18 cellular contexts compared by ENCODE assay signal in the genomic region with DNA sequence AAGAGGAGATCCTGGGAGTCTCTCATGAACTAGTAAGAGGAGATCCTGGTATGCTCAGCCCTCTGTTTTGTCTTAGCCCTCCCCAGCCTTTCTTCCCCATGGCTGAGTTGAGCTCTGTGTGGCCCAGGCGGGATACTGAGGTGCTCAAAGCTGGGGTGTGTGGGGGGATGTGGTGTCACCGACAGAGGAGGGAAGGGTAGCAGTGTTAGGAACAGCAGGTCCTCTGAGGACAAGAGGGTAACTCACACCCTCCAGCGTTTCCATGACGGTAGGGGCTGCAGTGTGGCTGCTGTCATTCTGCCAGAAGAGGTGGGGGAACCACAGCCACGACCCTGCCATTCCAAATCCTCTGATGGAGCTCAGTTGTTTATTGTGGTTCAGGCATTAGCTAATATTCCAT. TPM values are rescaled to one million over a fixed set of nuclear protein-coding genes. Genes with fewer than 3 reads are reported as not detected.
DNase-seq lines count a peak whose midpoint lies in the region; ATAC-seq lines count a peak whose summit lies in the region.
"Had no signal": no experiment of that assay in that cellular context is flagged by ENCODE, and none has a peak within 500 bp of the region (broad histone marks: within the 10 kb centered on the region; RNA-seq: fewer than 3 reads in every experiment).

No MANE protein-coding gene starts in this region.

- no peaks in the 10 kb centered on the region for H3K9me3 Mint-ChIP-seq in central memory CD8-positive, alpha-beta T cell
- peaks cover 0 to 19% (median 3%) of the 10 kb centered on the region in 11 donors for H3K9me3 Mint-ChIP-seq in naive thymus-derived CD4-positive, alpha-beta T cell
- H3K9me3 Mint-ChIP-seq in stimulated activated memory B cell treated with anti-CD40 and anti-IgM and Interleukin-4, amounts not matched to agents 10 μg/mL and 1 μg/mL and 100 μg/mL, for 72 hours, result peaks cover 13% of the 10 kb centered on the region

- CTCF ChIA-PET in naive thymus-derived CD4-positive, alpha-beta T cell (lab: Charles Lee), result interaction anchor here (0.7 kb wide), 1 partner anchor 79 kb away, joined by 3 read pairs; no protein-coding TSS in a partner anchor

- no peaks in the 10 kb centered on the region for H3K36me3 Mint-ChIP-seq in central memory CD8-positive, alpha-beta T cell (ENCODE audit: insufficient read depth)
- H3K36me3 Mint-ChIP-seq in naive thymus-derived CD4-positive, alpha-beta T cell, result peaks cover 0 to 7% (median 0%) of the 10 kb centered on the region in 5 donors
- no peaks in the 10 kb centered on the region for H3K36me3 Mint-ChIP-seq in stimulated activated memory B cell treated with anti-CD40 and anti-IgM and Interleukin-4, amounts not matched to agents 10 μg/mL and 1 μg/mL and 100 μg/mL, for 72 hours

- H3K27ac ChIP-seq in naive thymus-derived CD4-positive, alpha-beta T cell (ENCODE audit: low read depth, low read length), result no peak overlapping the region
- H3K27ac ChIP-seq: 22Rv1, A549, C4-2B, GM23248 had no signal

- H3K4me1 Mint-ChIP-seq in central memory CD8-positive, alpha-beta T cell, result no peaks in the 10 kb centered on the region
- H3K4me1 Mint-ChIP-seq in naive thymus-derived CD4-positive, alpha-beta T cell, result peaks cover 0 to 16% (median 0%) of the 10 kb centered on the region in 7 donors
- H3K4me1 Mint-ChIP-seq in stimulated activated memory B cell treated with anti-CD40 and anti-IgM and Interleukin-4, amounts not matched to agents 10 μg/mL and 1 μg/mL and 100 μg/mL, for 72 hours, result no peaks in the 10 kb centered on the region

- peak; percentile 14 for ATAC-seq in central memory CD8-positive, alpha-beta T cell (replicated peaks; ENCODE audit: extremely low read depth, poor library complexity, severe bottlenecking)
- ATAC-seq in naive thymus-derived CD4-positive, alpha-beta T cell, result peak; percentile 24
- peak; percentile 31 for ATAC-seq in stimulated activated memory B cell treated with anti-CD40 and anti-IgM and Interleukin-4, amounts not matched to agents 10 μg/mL and 1 μg/mL and 100 μg/mL, for 72 hours
- ATAC-seq: A549, HepG2 had no signal

- DNase-seq in NK-92 treated with Interleukin-12 subunit alpha and Interleukin-12 subunit beta, amount 100 ng/mL, for 24 hours (lab: John Stamatoyannopoulos, UW), result peak; percentile 17
- DNase-seq in NK-92 (lab: John Stamatoyannopoulos, UW; ENCODE audit: unreplicated experiment), result no peak
- no peak for DNase-seq in central memory CD8-positive, alpha-beta T cell (ENCODE audit: low spot score in 2 of 2)
- DNase-seq in naive thymus-derived CD4-positive, alpha-beta T cell, result no peak
- no peak for DNase-seq in NCI-H1092 (lab: John Stamatoyannopoulos, UW)
- DNase-seq in ureter (ENCODE audit: low spot score), result no peak
- DNase-seq: AML-193; Caco-2; CD4-positive, alpha-beta T cell; GM23248 had no signal

- H3K4me3 ChIP-seq in naive thymus-derived CD4-positive, alpha-beta T cell (ENCODE audit: low read length), result no peak overlapping the region
- H3K4me3 ChIP-seq: A549, GM23248, HAP-1 had no signal

- no peak overlapping the region for H3K27ac Mint-ChIP-seq in central memory CD8-positive, alpha-beta T cell (ENCODE audit: low read depth)
- no peak overlapping the region for H3K27ac Mint-ChIP-seq in naive thymus-derived CD4-positive, alpha-beta T cell
- H3K27ac Mint-ChIP-seq in stimulated activated memory B cell treated with anti-CD40 and anti-IgM and Interleukin-4, amounts not matched to agents 10 μg/mL and 1 μg/mL and 100 μg/mL, for 72 hours, result no peak overlapping the region
- H3K27ac Mint-ChIP-seq: CD4-positive, alpha-beta T cell had no signal

- intact Hi-C loops in naive thymus-derived CD4-positive, alpha-beta T cell (cut with micrococcal nuclease), result no loop called here

- H3K4me1 ChIP-seq in naive thymus-derived CD4-positive, alpha-beta T cell (ENCODE audit: control insufficient read depth in 2 of 2, insufficient read depth in 2 of 2, low read length in 2 of 2), result no peaks in the 10 kb centered on the region
- H3K4me1 ChIP-seq: A549, Caco-2, HAP-1 had no signal

- no peaks in the 10 kb centered on the region for H3K36me3 ChIP-seq in naive thymus-derived CD4-positive, alpha-beta T cell (ENCODE audit: control insufficient read depth in 2 of 3, insufficient read depth in 3 of 3, low read length in 3 of 3)
- H3K36me3 ChIP-seq: HAP-1 had no signal

- H3K9me3 ChIP-seq in naive thymus-derived CD4-positive, alpha-beta T cell (ENCODE audit: control insufficient read depth in 2 of 3, low read length in 3 of 3), result peaks cover 0 to 2% (median 0%) of the 10 kb centered on the region in 3 experiments
- H3K9me3 ChIP-seq: A549, Caco-2, HAP-1 had no signal

- no peaks in the 10 kb centered on the region for H3K27me3 ChIP-seq in naive thymus-derived CD4-positive, alpha-beta T cell (ENCODE audit: control insufficient read depth in 2 of 2, insufficient read depth in 2 of 2, low read length in 2 of 2)

- H3K4me3 Mint-ChIP-seq in central memory CD8-positive, alpha-beta T cell, result no peak overlapping the region
- no peak overlapping the region for H3K4me3 Mint-ChIP-seq in naive thymus-derived CD4-positive, alpha-beta T cell
- no peak overlapping the region for H3K4me3 Mint-ChIP-seq in stimulated activated memory B cell treated with anti-CD40 and anti-IgM and Interleukin-4, amounts not matched to agents 10 μg/mL and 1 μg/mL and 100 μg/mL, for 72 hours
- H3K4me3 Mint-ChIP-seq: CD4-positive, alpha-beta T cell had no signal

- POLR2A ChIA-PET in naive thymus-derived CD4-positive, alpha-beta T cell (lab: Charles Lee), result no interaction called here

- peaks cover 60% of the 10 kb centered on the region for H3K27me3 Mint-ChIP-seq in central memory CD8-positive, alpha-beta T cell
- H3K27me3 Mint-ChIP-seq in naive thymus-derived CD4-positive, alpha-beta T cell, result peaks cover 4 to 37% (median 26%) of the 10 kb centered on the region in 5 donors
- H3K27me3 Mint-ChIP-seq in stimulated activated memory B cell treated with anti-CD40 and anti-IgM and Interleukin-4, amounts not matched to agents 10 μg/mL and 1 μg/mL and 100 μg/mL, for 72 hours, result peaks cover 39% of the 10 kb centered on the region

RNA-seq across cellular contexts. Expression of a gene that starts 0.7 kb away (rescaled TPM):
- under 1 TPM in 3 of 5 experiments, not detected in 2; 0.15 to 0.48 (median 0.44) TPM for total RNA-seq in naive thymus-derived CD4-positive, alpha-beta T cell
- not detected for polyA plus RNA-seq in naive thymus-derived CD4-positive, alpha-beta T cell
- total RNA-seq in ureter, result 0.39 TPM
- total RNA-seq: Caco-2; CD4-positive, alpha-beta T cell; GM23248; H4; HepG2 had no signal
- polyA plus RNA-seq: A549, BJ, GM23248, HepG2 had no signal

RNA-seq across cellular contexts. Expression of a gene that starts 12.2 kb away (rescaled TPM):
- 1 to 10 TPM in 2 of 5 experiments, not detected in 3; 1.1 to 2.0 TPM for total RNA-seq in naive thymus-derived CD4-positive, alpha-beta T cell
- under 1 TPM in 1 of 2 donors, not detected in 1; 0.14 TPM for polyA plus RNA-seq in naive thymus-derived CD4-positive, alpha-beta T cell
- total RNA-seq in ureter, result not detected
- total RNA-seq: Caco-2; CD4-positive, alpha-beta T cell; GM23248; H4; HepG2 had no signal
- polyA plus RNA-seq: A549, BJ, GM23248, HepG2 had no signal

RNA-seq across cellular contexts. Expression of a gene that starts 28.4 kb away (rescaled TPM):
- 1 to 10 TPM in 2 of 5 experiments, not detected in 3; 1.3 to 3.5 TPM for total RNA-seq in naive thymus-derived CD4-positive, alpha-beta T cell
- polyA plus RNA-seq in naive thymus-derived CD4-positive, alpha-beta T cell, result under 1 TPM in 1 of 2 donors, not detected in 1; 0.24 TPM
- total RNA-seq in ureter, result not detected
- total RNA-seq: Caco-2, GM23248, H4, HepG2 had no signal
- polyA plus RNA-seq: A549, BJ, GM23248, HepG2 had no signal

RNA-seq across cellular contexts. Expression of a gene that starts 34.5 kb away (rescaled TPM):
- 1 to 10 TPM in 2 of 5 experiments, not detected in 3; 1.0 to 1.2 TPM for total RNA-seq in naive thymus-derived CD4-positive, alpha-beta T cell
- not detected for polyA plus RNA-seq in naive thymus-derived CD4-positive, alpha-beta T cell
- not detected for total RNA-seq in ureter
- total RNA-seq: Caco-2; CD4-positive, alpha-beta T cell; GM23248; H4; HepG2 had no signal
- polyA plus RNA-seq: A549, BJ, GM23248, HepG2 had no signal

RNA-seq across cellular contexts. Expression of a gene that starts 46.1 kb away (rescaled TPM):
- 1 to 10 TPM in 2 of 5 experiments, under 1 TPM in 1, not detected in 2; 0.94 to 6.1 (median 1.3) TPM for total RNA-seq in naive thymus-derived CD4-positive, alpha-beta T cell
- 1 to 10 TPM in 1 of 2 donors, under 1 TPM in 1; 0.40 to 1.5 TPM for polyA plus RNA-seq in naive thymus-derived CD4-positive, alpha-beta T cell
- not detected for total RNA-seq in ureter
- total RNA-seq: Caco-2, GM23248, H4, HepG2 had no signal
- polyA plus RNA-seq: A549, BJ, GM23248, HepG2 had no signal
